Comparison of ENCODE assay signal across 8 cellular contexts in the genomic region with DNA sequence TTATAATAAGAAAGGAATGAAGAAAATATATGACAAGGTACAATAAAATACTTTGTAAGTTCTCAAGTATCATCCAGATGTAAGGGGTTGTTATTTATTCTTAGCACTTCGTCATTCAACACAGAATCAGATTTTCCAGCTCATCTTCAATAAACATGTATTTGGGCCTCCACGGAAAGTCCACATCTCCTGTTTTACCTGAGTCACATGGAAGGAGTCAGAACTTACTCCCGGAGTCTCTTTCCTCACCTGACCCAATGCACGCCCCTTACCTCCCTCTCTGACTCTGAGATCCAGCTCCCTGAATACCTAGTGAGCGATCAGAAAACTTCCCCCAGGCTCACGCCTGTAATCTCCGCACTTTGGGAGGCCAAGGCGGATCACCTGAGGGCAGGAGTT. TPM values are rescaled to one million over a fixed set of nuclear protein-coding genes. Genes with fewer than 3 reads are reported as not detected.
DNase-seq lines count a peak whose midpoint lies in the region; ATAC-seq, FAIRE-seq and TF ChIP-seq lines count a peak whose summit lies in the region.

No MANE protein-coding gene starts in this region.

- H3K27me3 ChIP-seq in adipocyte (replicated peaks; ENCODE audit: control insufficient read depth, insufficient read depth, low read length), result no peaks in the 10 kb centered on the region
- H3K27me3 ChIP-seq in HepG2 (ENCODE audit: control insufficient read depth in 1 of 2, insufficient read depth in 2 of 2, low read length in 2 of 2), result no peaks in the 10 kb centered on the region
- no peaks in the 10 kb centered on the region for H3K27me3 ChIP-seq in testis

- no peak for TF ChIP-seq POLR2A in HepG2 (IDR thresholded peaks at IDR 0.05; ENCODE audit: insufficient read depth in 1 of 2, low read depth in 2 of 2, low read length in 2 of 2)
- TF ChIP-seq POLR2A in testis (IDR thresholded peaks at IDR 0.05), result no peak

- TF ChIP-seq EP300 in HepG2 (IDR thresholded peaks at IDR 0.05; ENCODE audit: low read depth in 2 of 2, low read length in 2 of 2), result no peak
- no peak for TF ChIP-seq EP300 in HepG2 (CRISPR knock-in tag; IDR thresholded peaks at IDR 0.05; ENCODE audit: borderline replicate concordance)

- TF ChIP-seq CTCF in HepG2 (CRISPR knock-in tag; IDR thresholded peaks at IDR 0.05) (no peak), testis (IDR thresholded peaks at IDR 0.05) (no peak)

- no peaks in the 10 kb centered on the region for H3K9me3 Mint-ChIP-seq in activated CD8-positive, alpha-beta memory T cell treated with anti-CD3 and anti-CD28 coated beads, Interleukin-2, amount 10 ng/mL, durations not matched to agents 7 days and 5 days (ENCODE audit: low read depth)

- no TSS peak for BruUV-seq in HepG2 (replicated peaks; lab: Mats Ljungman, UMichigan)

- H3K9ac ChIP-seq in adipocyte (ENCODE audit: low read length) (peak overlapping the region; percentile 94), HepG2 (ENCODE audit: insufficient read depth, low read depth, low read length) (peak overlapping the region; percentile 95)

- H3K4me3 ChIP-seq in adipocyte (ENCODE audit: low read length), result peak overlapping the region; percentile 94
- peak overlapping the region; percentile 57 to 77 (median 69); a peak in 4 of 6 replicates for H3K4me3 ChIP-seq in HepG2 (replicated peaks in 1 of 3; ENCODE audit: insufficient read depth in 1 of 3, low read depth in 2 of 3, low read length in 3 of 3)
- H3K4me3 ChIP-seq in testis, result no peak overlapping the region

- no peaks in the 10 kb centered on the region for H4K20me1 ChIP-seq in HepG2 (ENCODE audit: insufficient read depth, low read length)

- H3K4me2 ChIP-seq in HepG2 (ENCODE audit: low read depth, low read length), result peak overlapping the region; percentile 91

- peak overlapping the region; percentile 95 for H3K4me3 Mint-ChIP-seq in activated CD8-positive, alpha-beta memory T cell treated with anti-CD3 and anti-CD28 coated beads, Interleukin-2, amount 10 ng/mL, durations not matched to agents 7 days and 5 days

- intact Hi-C loops in HepG2 (cut with micrococcal nuclease; ENCODE audit: unreplicated experiment), result loop anchor here (2.0 kb wide), 1 partner anchor 31 kb away; no protein-coding TSS in a partner anchor
- intact Hi-C loops in testis (cut with DNase I; ENCODE audit: low total_unique reads), result no loop called here

- H3K27ac ChIP-seq in HepG2 (ENCODE audit: extremely low read length, insufficient read depth, low read length) (peak overlapping the region; percentile 99), testis (peak overlapping the region; percentile 98 to 99)

- no peak for TF ChIP-seq RAD21 in HepG2 (CRISPR knock-in tag; IDR thresholded peaks at IDR 0.05)

- H3K9me3 ChIP-seq in adipocyte (ENCODE audit: control insufficient read depth, low read length) (no peaks in the 10 kb centered on the region), HepG2 (ENCODE audit: low read length) (no peaks in the 10 kb centered on the region), testis (no peaks in the 10 kb centered on the region)

- no peaks in the 10 kb centered on the region for H3K36me3 ChIP-seq in adipocyte (ENCODE audit: control insufficient read depth, insufficient read depth, low read length, severe bottlenecking)
- no peaks in the 10 kb centered on the region for H3K36me3 ChIP-seq in HepG2 (replicated peaks in 1 of 2; ENCODE audit: control insufficient read depth in 1 of 2, insufficient read depth in 2 of 2, low read length in 2 of 2)
- H3K36me3 ChIP-seq in testis (ENCODE audit: low read depth, missing control alignments), result no peaks in the 10 kb centered on the region

- ATAC-seq in activated CD8-positive, alpha-beta memory T cell treated with anti-CD3 and anti-CD28 coated beads, Interleukin-2, amount 10 ng/mL, durations not matched to agents 7 days and 5 days, result no peak
- ATAC-seq in HepG2, result no peak

- H3K4me1 Mint-ChIP-seq in activated CD8-positive, alpha-beta memory T cell treated with anti-CD3 and anti-CD28 coated beads, Interleukin-2, amount 10 ng/mL, durations not matched to agents 7 days and 5 days, result peaks cover 74% of the 10 kb centered on the region

- H2AFZ ChIP-seq in HepG2 (ENCODE audit: low read length), result no peak overlapping the region

- in situ Hi-C loops in HepG2 (cut with HindIII; ENCODE audit: extremely low pct_ligation_motif_present, low pct_unique_long_range_greater_than_20kb), result no loop called here

- FAIRE-seq in HepG2 (lab: Jason Lieb, UNC), result no peak

- H3K27me3 Mint-ChIP-seq in activated CD8-positive, alpha-beta memory T cell treated with anti-CD3 and anti-CD28 coated beads, Interleukin-2, amount 10 ng/mL, durations not matched to agents 7 days and 5 days, result no peaks in the 10 kb centered on the region

- peak overlapping the region; percentile 96 for H3K27ac Mint-ChIP-seq in activated CD8-positive, alpha-beta memory T cell treated with anti-CD3 and anti-CD28 coated beads, Interleukin-2, amount 10 ng/mL, durations not matched to agents 7 days and 5 days

- DNase-seq in activated CD8-positive, alpha-beta memory T cell treated with anti-CD3 and anti-CD28 coated beads, Interleukin-2, amount 10 ng/mL, durations not matched to agents 7 days and 5 days, result no peak
- no peak for DNase-seq in activated CD8-positive, alpha-beta memory T cell treated with anti-CD3 and anti-CD28 coated beads, Interleukin-2, amount 50 U/mL, for 4 hours
- DNase-seq in adipocyte (ENCODE audit: low read depth), result no peak
- no peak for DNase-seq in HepG2 (ENCODE audit: low spot score)
- DNase-seq in testis, result no peak
- no peak for DNase-seq in NCI-H510A (lab: John Stamatoyannopoulos, UW)
- DNase-seq in NOMO-1 treated with dmso at 0.1 percent for 144 hours (lab: John Stamatoyannopoulos, UW; ENCODE audit: unreplicated experiment), result no peak
- DNase-seq in NCI-H526 (lab: John Stamatoyannopoulos, UW), result no peak

- CTCF ChIA-PET in activated CD8-positive, alpha-beta memory T cell treated with anti-CD3 and anti-CD28 coated beads, Interleukin-2, amount 10 ng/mL, durations not matched to agents 7 days and 5 days (lab: Charles Lee), result interaction anchor here (0.7 to 4.2 kb wide), 10 partner anchors 17 to 378 kb away, joined by 3 to 23 read pairs (median 6); partner anchors contain the start of genes PBXIP1 and PYGO2
- CTCF ChIA-PET in HepG2 (lab: Yijun Ruan, JAX; ENCODE audit: low intra/inter-chr PET ratio, low total read pairs), result no interaction called here

- H3K79me2 ChIP-seq in HepG2 (ENCODE audit: insufficient read depth, low read length), result no peaks in the 10 kb centered on the region

- WGBS in HepG2 (ENCODE audit: low lambda C conversion rate), result 58% methylated on average over 8 of the region's 8 CpGs
- WGBS in testis, 2 donors, result 63 to 66% methylated on average over 8 of the region's 8 CpGs

- H3K36me3 Mint-ChIP-seq in activated CD8-positive, alpha-beta memory T cell treated with anti-CD3 and anti-CD28 coated beads, Interleukin-2, amount 10 ng/mL, durations not matched to agents 7 days and 5 days, result peaks cover 4% of the 10 kb centered on the region

- POLR2A ChIA-PET in HepG2 (lab: Yijun Ruan, JAX), result interaction anchor here (1.1 to 2.6 kb wide), 2 partner anchors 33 to 35 kb away, joined by 3 to 28 read pairs; partner anchors contain the start of gene SHC1

- H3K4me1 ChIP-seq in adipocyte (ENCODE audit: control insufficient read depth, insufficient read depth, low read length) (peaks cover 52% of the 10 kb centered on the region), HepG2 (ENCODE audit: insufficient read depth, low read length) (peaks cover 74% of the 10 kb centered on the region), testis (peaks cover 42% of the 10 kb centered on the region)

RNA-seq across cellular contexts. Expression of gene PMVK, which starts 1.5 kb away (rescaled TPM):
- total RNA-seq in activated CD8-positive, alpha-beta memory T cell treated with anti-CD3 and anti-CD28 coated beads, Interleukin-2, amount 10 ng/mL, durations not matched to agents 7 days and 5 days, result 10 to 100 TPM; 43.6 to 46.8 TPM
- total RNA-seq in HepG2 (2016; rRNA removed; fragmentation: Illumina TruSeq; extraction: Trizol) (3.9 and 7.5 TPM in 2 replicates), testis (10 to 100 TPM; 21.1 to 27.7 TPM)
- 2.0 TPM in 2 replicates for total RNA-seq in HepG2 (2016; cell fraction: cytosol; rRNA removed; fragmentation: Illumina TruSeq; extraction: Trizol; ENCODE audit: low read depth)
- 4.1 and 6.4 TPM in 2 replicates for total RNA-seq in HepG2 (2016; cell fraction: insoluble cytoplasmic fraction; rRNA removed; fragmentation: Illumina TruSeq; extraction: Trizol)
- total RNA-seq in HepG2 (2016; cell fraction: membrane; rRNA removed; fragmentation: Illumina TruSeq; extraction: Trizol), result 4.3 and 4.8 TPM in 2 replicates
- 3.2 and 3.7 TPM in 2 replicates for total RNA-seq in HepG2 (2016; cell fraction: nucleus; rRNA removed; fragmentation: Illumina TruSeq; extraction: Trizol)
- polyA plus RNA-seq in HepG2 (2011; rRNA removed) (12.6 and 17.4 TPM in 2 replicates), testis (ENCODE audit: insufficient read depth, low read depth, low replicate concordance) (44.6 TPM)
- polyA plus RNA-seq in HepG2 (2011; cell fraction: cytosol; rRNA removed), result 19.0 and 20.6 TPM in 2 replicates
- 3.9 and 6.7 TPM in 2 replicates for polyA plus RNA-seq in HepG2 (2011; cell fraction: nucleus; rRNA removed)
- 15.0 and 16.3 TPM in 2 replicates for polyA plus RNA-seq in HepG2 (2012)
- 8.8 and 9.3 TPM in 2 replicates for polyA plus RNA-seq in HepG2 (2016; cell fraction: cytosol; fragmentation: Illumina TruSeq; extraction: Trizol; ENCODE audit: low read depth)
- polyA plus RNA-seq in HepG2 (2016; cell fraction: insoluble cytoplasmic fraction; fragmentation: Illumina TruSeq; extraction: Trizol; ENCODE audit: low read depth), result 20.0 and 21.9 TPM in 2 replicates
- polyA plus RNA-seq in HepG2 (2016; cell fraction: membrane; fragmentation: Illumina TruSeq; extraction: Trizol; ENCODE audit: low read depth), result 12.0 and 14.8 TPM in 2 replicates
- polyA plus RNA-seq in HepG2 (2016; cell fraction: nucleus; fragmentation: Illumina TruSeq; extraction: Trizol; ENCODE audit: insufficient read depth, low read depth), result 10.8 and 11.8 TPM in 2 replicates
- 8.2 and 17.7 TPM in 2 replicates for polyA minus RNA-seq in HepG2 (2011; rRNA and poly(A)+ RNA removed; ENCODE audit: low replicate concordance)
- 4.5 and 7.3 TPM in 2 replicates for polyA minus RNA-seq in HepG2 (2011; cell fraction: cytosol; rRNA and poly(A)+ RNA removed)
- polyA minus RNA-seq in HepG2 (2011; cell fraction: nucleus; rRNA and poly(A)+ RNA removed), result 2.1 and 4.5 TPM in 2 replicates

RNA-seq across cellular contexts. Expression of gene PBXIP1, which starts 17.9 kb away (rescaled TPM):
- 10 to 100 TPM; 52.6 to 61.5 TPM for total RNA-seq in activated CD8-positive, alpha-beta memory T cell treated with anti-CD3 and anti-CD28 coated beads, Interleukin-2, amount 10 ng/mL, durations not matched to agents 7 days and 5 days
- total RNA-seq in HepG2 (2016; rRNA removed; fragmentation: Illumina TruSeq; extraction: Trizol) (7.3 and 16.3 TPM in 2 replicates), testis (10 to 100 TPM; 84.1 to 87.1 TPM)
- total RNA-seq in HepG2 (2016; cell fraction: cytosol; rRNA removed; fragmentation: Illumina TruSeq; extraction: Trizol; ENCODE audit: low read depth), result 2.0 and 2.1 TPM in 2 replicates
- total RNA-seq in HepG2 (2016; cell fraction: insoluble cytoplasmic fraction; rRNA removed; fragmentation: Illumina TruSeq; extraction: Trizol), result 5.9 and 16.8 TPM in 2 replicates
- 2.1 and 2.2 TPM in 2 replicates for total RNA-seq in HepG2 (2016; cell fraction: membrane; rRNA removed; fragmentation: Illumina TruSeq; extraction: Trizol)
- 16.4 and 17.3 TPM in 2 replicates for total RNA-seq in HepG2 (2016; cell fraction: nucleus; rRNA removed; fragmentation: Illumina TruSeq; extraction: Trizol)
- polyA plus RNA-seq in HepG2 (2011; rRNA removed) (31.9 and 40.0 TPM in 2 replicates), testis (ENCODE audit: insufficient read depth, low read depth, low replicate concordance) (111 TPM)
- 30.4 and 31.5 TPM in 2 replicates for polyA plus RNA-seq in HepG2 (2011; cell fraction: cytosol; rRNA removed)
- 31.2 and 36.7 TPM in 2 replicates for polyA plus RNA-seq in HepG2 (2011; cell fraction: nucleus; rRNA removed)
- polyA plus RNA-seq in HepG2 (2012), result 17.1 and 23.1 TPM in 2 replicates
- polyA plus RNA-seq in HepG2 (2016; cell fraction: cytosol; fragmentation: Illumina TruSeq; extraction: Trizol; ENCODE audit: low read depth), result 0.68 and 0.86 TPM in 2 replicates
- 5.1 and 5.5 TPM in 2 replicates for polyA plus RNA-seq in HepG2 (2016; cell fraction: insoluble cytoplasmic fraction; fragmentation: Illumina TruSeq; extraction: Trizol; ENCODE audit: low read depth)
- 1.1 and 1.3 TPM in 2 replicates for polyA plus RNA-seq in HepG2 (2016; cell fraction: membrane; fragmentation: Illumina TruSeq; extraction: Trizol; ENCODE audit: low read depth)
- polyA plus RNA-seq in HepG2 (2016; cell fraction: nucleus; fragmentation: Illumina TruSeq; extraction: Trizol; ENCODE audit: insufficient read depth, low read depth), result 22.7 and 24.2 TPM in 2 replicates
- 25.2 and 29.8 TPM in 2 replicates for polyA minus RNA-seq in HepG2 (2011; rRNA and poly(A)+ RNA removed; ENCODE audit: low replicate concordance)
- 12.7 and 15.3 TPM in 2 replicates for polyA minus RNA-seq in HepG2 (2011; cell fraction: cytosol; rRNA and poly(A)+ RNA removed)
- 12.6 and 15.4 TPM in 2 replicates for polyA minus RNA-seq in HepG2 (2011; cell fraction: nucleus; rRNA and poly(A)+ RNA removed)

RNA-seq across cellular contexts. Expression of gene PYGO2, which starts 23.6 kb away (rescaled TPM):
- 10 to 100 TPM; 44.0 to 47.9 TPM for total RNA-seq in activated CD8-positive, alpha-beta memory T cell treated with anti-CD3 and anti-CD28 coated beads, Interleukin-2, amount 10 ng/mL, durations not matched to agents 7 days and 5 days
- total RNA-seq in HepG2 (2016; rRNA removed; fragmentation: Illumina TruSeq; extraction: Trizol) (20.3 and 21.3 TPM in 2 replicates), testis (10 to 100 TPM; 31.0 to 34.9 TPM)
- 3.2 and 3.5 TPM in 2 replicates for total RNA-seq in HepG2 (2016; cell fraction: cytosol; rRNA removed; fragmentation: Illumina TruSeq; extraction: Trizol; ENCODE audit: low read depth)
- total RNA-seq in HepG2 (2016; cell fraction: insoluble cytoplasmic fraction; rRNA removed; fragmentation: Illumina TruSeq; extraction: Trizol), result 19.3 and 19.4 TPM in 2 replicates
- total RNA-seq in HepG2 (2016; cell fraction: membrane; rRNA removed; fragmentation: Illumina TruSeq; extraction: Trizol), result 14.9 and 16.1 TPM in 2 replicates
- 10.9 and 15.3 TPM in 2 replicates for total RNA-seq in HepG2 (2016; cell fraction: nucleus; rRNA removed; fragmentation: Illumina TruSeq; extraction: Trizol)
- polyA plus RNA-seq in HepG2 (2011; rRNA removed) (21.8 and 24.3 TPM in 2 replicates), testis (ENCODE audit: insufficient read depth, low read depth, low replicate concordance) (33.2 TPM)
- polyA plus RNA-seq in HepG2 (2011; cell fraction: cytosol; rRNA removed), result 16.5 and 18.4 TPM in 2 replicates
- 31.3 and 35.1 TPM in 2 replicates for polyA plus RNA-seq in HepG2 (2011; cell fraction: nucleus; rRNA removed)
- 16.9 and 18.8 TPM in 2 replicates for polyA plus RNA-seq in HepG2 (2012)
- 3.3 TPM in 2 replicates for polyA plus RNA-seq in HepG2 (2016; cell fraction: cytosol; fragmentation: Illumina TruSeq; extraction: Trizol; ENCODE audit: low read depth)
- polyA plus RNA-seq in HepG2 (2016; cell fraction: insoluble cytoplasmic fraction; fragmentation: Illumina TruSeq; extraction: Trizol; ENCODE audit: low read depth), result 23.0 and 27.3 TPM in 2 replicates
- 11.9 and 12.7 TPM in 2 replicates for polyA plus RNA-seq in HepG2 (2016; cell fraction: membrane; fragmentation: Illumina TruSeq; extraction: Trizol; ENCODE audit: low read depth)
- polyA plus RNA-seq in HepG2 (2016; cell fraction: nucleus; fragmentation: Illumina TruSeq; extraction: Trizol; ENCODE audit: insufficient read depth, low read depth), result 25.6 and 27.8 TPM in 2 replicates
- 20.6 and 39.8 TPM in 2 replicates for polyA minus RNA-seq in HepG2 (2011; rRNA and poly(A)+ RNA removed; ENCODE audit: low replicate concordance)
- 12.1 and 13.1 TPM in 2 replicates for polyA minus RNA-seq in HepG2 (2011; cell fraction: cytosol; rRNA and poly(A)+ RNA removed)
- polyA minus RNA-seq in HepG2 (2011; cell fraction: nucleus; rRNA and poly(A)+ RNA removed), result 11.5 and 15.9 TPM in 2 replicates

RNA-seq across cellular contexts. Expression of gene SHC1, which starts 32.6 kb away (rescaled TPM):
- 10 to 100 TPM; 48.0 to 57.4 TPM for total RNA-seq in activated CD8-positive, alpha-beta memory T cell treated with anti-CD3 and anti-CD28 coated beads, Interleukin-2, amount 10 ng/mL, durations not matched to agents 7 days and 5 days
- total RNA-seq in HepG2 (2016; rRNA removed; fragmentation: Illumina TruSeq; extraction: Trizol) (52.0 and 55.0 TPM in 2 replicates), testis (10 to 100 TPM; 47.9 to 59.3 TPM)
- total RNA-seq in HepG2 (2016; cell fraction: cytosol; rRNA removed; fragmentation: Illumina TruSeq; extraction: Trizol; ENCODE audit: low read depth), result 10.4 and 11.4 TPM in 2 replicates
- total RNA-seq in HepG2 (2016; cell fraction: insoluble cytoplasmic fraction; rRNA removed; fragmentation: Illumina TruSeq; extraction: Trizol), result 43.4 and 62.0 TPM in 2 replicates
- total RNA-seq in HepG2 (2016; cell fraction: membrane; rRNA removed; fragmentation: Illumina TruSeq; extraction: Trizol), result 32.4 and 34.5 TPM in 2 replicates
- 38.5 and 42.7 TPM in 2 replicates for total RNA-seq in HepG2 (2016; cell fraction: nucleus; rRNA removed; fragmentation: Illumina TruSeq; extraction: Trizol)
- polyA plus RNA-seq in HepG2 (2011; rRNA removed) (137 and 146 TPM in 2 replicates), testis (ENCODE audit: insufficient read depth, low read depth, low replicate concordance) (49.0 TPM)
- 58.2 and 72.4 TPM in 2 replicates for polyA plus RNA-seq in HepG2 (2011; cell fraction: cytosol; rRNA removed)
- 261 and 328 TPM in 2 replicates for polyA plus RNA-seq in HepG2 (2011; cell fraction: nucleus; rRNA removed)
- polyA plus RNA-seq in HepG2 (2012), result 46.9 and 60.8 TPM in 2 replicates
- 13.4 and 13.5 TPM in 2 replicates for polyA plus RNA-seq in HepG2 (2016; cell fraction: cytosol; fragmentation: Illumina TruSeq; extraction: Trizol; ENCODE audit: low read depth)
- polyA plus RNA-seq in HepG2 (2016; cell fraction: insoluble cytoplasmic fraction; fragmentation: Illumina TruSeq; extraction: Trizol; ENCODE audit: low read depth), result 59.8 and 73.1 TPM in 2 replicates
- 34.6 and 37.7 TPM in 2 replicates for polyA plus RNA-seq in HepG2 (2016; cell fraction: membrane; fragmentation: Illumina TruSeq; extraction: Trizol; ENCODE audit: low read depth)
- 141 and 171 TPM in 2 replicates for polyA plus RNA-seq in HepG2 (2016; cell fraction: nucleus; fragmentation: Illumina TruSeq; extraction: Trizol; ENCODE audit: insufficient read depth, low read depth)
- polyA minus RNA-seq in HepG2 (2011; rRNA and poly(A)+ RNA removed; ENCODE audit: low replicate concordance), result 119 and 193 TPM in 2 replicates
- polyA minus RNA-seq in HepG2 (2011; cell fraction: cytosol; rRNA and poly(A)+ RNA removed), result 49.8 and 52.4 TPM in 2 replicates
- polyA minus RNA-seq in HepG2 (2011; cell fraction: nucleus; rRNA and poly(A)+ RNA removed), result 37.5 and 41.5 TPM in 2 replicates

RNA-seq across cellular contexts. Expression of gene CKS1B, which starts 36.5 kb away (rescaled TPM):
- total RNA-seq in activated CD8-positive, alpha-beta memory T cell treated with anti-CD3 and anti-CD28 coated beads, Interleukin-2, amount 10 ng/mL, durations not matched to agents 7 days and 5 days, result 100 to 1,000 TPM; 149 to 155 TPM
- total RNA-seq in HepG2 (2016; rRNA removed; fragmentation: Illumina TruSeq; extraction: Trizol) (217 and 268 TPM in 2 replicates), testis (10 to 100 TPM; 45.5 to 84.3 TPM)
- total RNA-seq in HepG2 (2016; cell fraction: cytosol; rRNA removed; fragmentation: Illumina TruSeq; extraction: Trizol; ENCODE audit: low read depth), result 95.8 and 111 TPM in 2 replicates
- 219 and 283 TPM in 2 replicates for total RNA-seq in HepG2 (2016; cell fraction: insoluble cytoplasmic fraction; rRNA removed; fragmentation: Illumina TruSeq; extraction: Trizol)
- 160 and 171 TPM in 2 replicates for total RNA-seq in HepG2 (2016; cell fraction: membrane; rRNA removed; fragmentation: Illumina TruSeq; extraction: Trizol)
- 75.7 and 82.8 TPM in 2 replicates for total RNA-seq in HepG2 (2016; cell fraction: nucleus; rRNA removed; fragmentation: Illumina TruSeq; extraction: Trizol)
- polyA plus RNA-seq in HepG2 (2011; rRNA removed) (122 and 222 TPM in 2 replicates), testis (ENCODE audit: insufficient read depth, low read depth, low replicate concordance) (100 TPM)
- 141 and 184 TPM in 2 replicates for polyA plus RNA-seq in HepG2 (2011; cell fraction: cytosol; rRNA removed)
- polyA plus RNA-seq in HepG2 (2011; cell fraction: nucleus; rRNA removed), result 54.7 and 67.5 TPM in 2 replicates
- 103 and 128 TPM in 2 replicates for polyA plus RNA-seq in HepG2 (2012)
- 98.3 and 114 TPM in 2 replicates for polyA plus RNA-seq in HepG2 (2016; cell fraction: cytosol; fragmentation: Illumina TruSeq; extraction: Trizol; ENCODE audit: low read depth)
- polyA plus RNA-seq in HepG2 (2016; cell fraction: insoluble cytoplasmic fraction; fragmentation: Illumina TruSeq; extraction: Trizol; ENCODE audit: low read depth), result 306 and 328 TPM in 2 replicates
- polyA plus RNA-seq in HepG2 (2016; cell fraction: membrane; fragmentation: Illumina TruSeq; extraction: Trizol; ENCODE audit: low read depth), result 149 and 155 TPM in 2 replicates
- 139 and 158 TPM in 2 replicates for polyA plus RNA-seq in HepG2 (2016; cell fraction: nucleus; fragmentation: Illumina TruSeq; extraction: Trizol; ENCODE audit: insufficient read depth, low read depth)
- 89.2 and 369 TPM in 2 replicates for polyA minus RNA-seq in HepG2 (2011; rRNA and poly(A)+ RNA removed; ENCODE audit: low replicate concordance)
- polyA minus RNA-seq in HepG2 (2011; cell fraction: cytosol; rRNA and poly(A)+ RNA removed), result 31.4 and 39.6 TPM in 2 replicates
- polyA minus RNA-seq in HepG2 (2011; cell fraction: nucleus; rRNA and poly(A)+ RNA removed), result 20.0 and 31.2 TPM in 2 replicates

Comparison
In these comparisons a context has a peak if more than half of its experiments do, and no peak if none do; other contexts are left out.
1. H3K4me3 ChIP-seq: peak in adipocyte (single experiment) and HepG2 (3 of 3); none in testis (0 of 2).